6 cellular contexts compared by ENCODE assay signal in genomic region chr19:40421993-40422392, GRCh38. TPM values are rescaled to one million over a fixed set of nuclear protein-coding genes. Genes with fewer than 3 reads are reported as not detected.
A peak's percentile ranks its signal among the peaks of the same experiment; 100 is the strongest.
DNase-seq lines count a peak whose midpoint lies in the region; ATAC-seq and TF ChIP-seq lines count a peak whose summit lies in the region.
"Not testable (repeated sequence)": the region's sequence is repeated elsewhere in the genome, so short reads cannot be mapped to it uniquely, and the experiment has no call there.

No MANE protein-coding gene starts in this region.

- H3K4me1 Mint-ChIP-seq in H9 = peaks cover 24 to 28% of the 10 kb centered on the region in 2 experiments
- peaks cover 34% of the 10 kb centered on the region for H3K4me1 Mint-ChIP-seq in activated B cell treated with CpG ODN at 0.5 μM for 24 hours

- H3K4ac ChIP-seq in H9 (ENCODE audit: low read depth, low read length) = not testable (repeated sequence)

- not testable (repeated sequence) for H3K23ac ChIP-seq in H9 (ENCODE audit: insufficient read length, low read depth, low read length)

- not testable (repeated sequence) for H3K9ac ChIP-seq in H9 (ENCODE audit: extremely low read depth, insufficient read length, low read length)

- H3K4me3 ChIP-seq in brain microvascular endothelial cell (ENCODE audit: low read depth, low read length); osteoblast (ENCODE audit: insufficient read depth, low read length): not testable (repeated sequence)
- H3K4me3 ChIP-seq in right atrium auricular region (peak overlapping the region in 1 of 2 donors; percentile 64), tibial artery (peak overlapping the region; percentile 54 to 60)

- H4K5ac ChIP-seq in H9 (ENCODE audit: insufficient read length, low read depth, low read length) = not testable (repeated sequence)

- not testable (repeated sequence) for H3K56ac ChIP-seq in H9 (ENCODE audit: insufficient read length, low read depth, low read length)

- H3K23me2 ChIP-seq in H9 (ENCODE audit: insufficient read length, low read depth, low read length, poor library complexity, severe bottlenecking) = peaks cover 16% of the 10 kb centered on the region

- H3K14ac ChIP-seq in H9 (ENCODE audit: insufficient read depth, low read length) = not testable (repeated sequence)

- not testable (repeated sequence) for H3T11ph ChIP-seq in H9 (ENCODE audit: low read length)

- not testable (repeated sequence) for H3K9me3 ChIP-seq in H9 (ENCODE audit: control insufficient read depth, low read depth, low read length); right atrium auricular region; osteoblast (ENCODE audit: low read depth, low read length); tibial artery

- not testable (repeated sequence) for H3K4me2 ChIP-seq in H9 (ENCODE audit: insufficient read depth, insufficient read length, low read length)
- H3K4me2 ChIP-seq in osteoblast (ENCODE audit: insufficient read depth, low read length) = peak overlapping the region; percentile 78

- in situ Hi-C loops in brain microvascular endothelial cell (cut with HindIII; ENCODE audit: low pct_ligation_motif_present, low sequenced_read_pairs) = not testable (repeated sequence)

- intact Hi-C loops in activated B cell treated with CpG ODN at 0.5 μM for 24 hours (cut with micrococcal nuclease) = loop anchor here (1.0 to 5.0 kb wide), 5 partner anchors 13 to 175 kb away; partner anchors contain the start of genes BLVRB, C19orf47 and PLD3
- intact Hi-C loops in tibial artery (cut with DNase I; ENCODE audit: low total_unique reads) = not testable (repeated sequence)

- not testable (repeated sequence) for H2BK120ac ChIP-seq in H9 (ENCODE audit: low read depth, low read length, poor library complexity, severe bottlenecking)

- H3K27me3 ChIP-seq in H9 (ENCODE audit: insufficient read depth, low read length); brain microvascular endothelial cell (replicated peaks); right atrium auricular region; osteoblast (ENCODE audit: insufficient read depth, low read length); tibial artery: not testable (repeated sequence)

- not testable (repeated sequence) for TF ChIP-seq CTCF in H9 (conservative IDR thresholded peaks at IDR 0.05); activated B cell treated with CpG ODN at 0.5 μM for 24 hours (IDR thresholded peaks at IDR 0.05); brain microvascular endothelial cell (IDR thresholded peaks at IDR 0.05; ENCODE audit: low read depth, low read length, missing control alignments); right atrium auricular region (IDR thresholded peaks at IDR 0.05); osteoblast (IDR thresholded peaks at IDR 0.05; ENCODE audit: extremely low read depth, low read depth, low read length); tibial artery (IDR thresholded peaks at IDR 0.05)

- H4K91ac ChIP-seq in H9 (ENCODE audit: insufficient read length, low read depth, low read length) = not testable (repeated sequence)

- H3K27ac ChIP-seq in H9 (ENCODE audit: insufficient read length, low read depth, low read length) = not testable (repeated sequence)
- H3K27ac ChIP-seq in brain microvascular endothelial cell = peak overlapping the region; percentile 85
- H3K27ac ChIP-seq in right atrium auricular region = peak overlapping the region; percentile 98 to 100
- H3K27ac ChIP-seq in osteoblast (ENCODE audit: low read depth, low read length) = peak overlapping the region; percentile 94
- H3K27ac ChIP-seq in tibial artery = peak overlapping the region; percentile 94 to 98

- ATAC-seq in activated B cell treated with CpG ODN at 0.5 μM for 24 hours (ENCODE audit: low read depth) = not testable (repeated sequence)

- H3K79me2 ChIP-seq in H9 (ENCODE audit: insufficient read depth, low read length) = not testable (repeated sequence)
- H3K79me2 ChIP-seq in osteoblast (ENCODE audit: insufficient read depth, low read length) = peaks cover 32% of the 10 kb centered on the region

- H3K4me3 Mint-ChIP-seq in H9 = peak overlapping the region; percentile 68 to 80; a peak in 3 of 5 replicates
- peak overlapping the region; percentile 35 for H3K4me3 Mint-ChIP-seq in activated B cell treated with CpG ODN at 0.5 μM for 24 hours

- not testable (repeated sequence) for H3K27me3 Mint-ChIP-seq in H9 (ENCODE audit: low read depth); activated B cell treated with CpG ODN at 0.5 μM for 24 hours

- not testable (repeated sequence) for H3K4me1 ChIP-seq in H9 (ENCODE audit: insufficient read depth, low read length)
- H3K4me1 ChIP-seq in right atrium auricular region = peaks cover 0 to 65% of the 10 kb centered on the region in 2 donors
- peaks cover 22% of the 10 kb centered on the region for H3K4me1 ChIP-seq in osteoblast (ENCODE audit: insufficient read depth, low read length)
- peaks cover 0 to 44% (median 35%) of the 10 kb centered on the region in 4 donors for H3K4me1 ChIP-seq in tibial artery

- H3K36me3 ChIP-seq in brain microvascular endothelial cell (replicated peaks) = peaks cover 13% of the 10 kb centered on the region
- peaks cover 22% of the 10 kb centered on the region for H3K36me3 ChIP-seq in right atrium auricular region
- peaks cover 15% of the 10 kb centered on the region for H3K36me3 ChIP-seq in osteoblast (ENCODE audit: insufficient read depth, low read length)
- peaks cover 10 to 13% (median 11%) of the 10 kb centered on the region in 3 donors for H3K36me3 ChIP-seq in tibial artery

- not testable (repeated sequence) for H2BK20ac ChIP-seq in H9 (ENCODE audit: low read depth, low read length, poor library complexity, severe bottlenecking)

- DNase-seq in H9; activated B cell treated with CpG ODN at 0.5 μM for 24 hours; brain microvascular endothelial cell; right atrium auricular region (ENCODE audit: low spot score); osteoblast (ENCODE audit: insufficient read length, low spot score, missing footprints); tibial artery: not testable (repeated sequence)

- H3K9me3 Mint-ChIP-seq in H9, activated B cell treated with CpG ODN at 0.5 μM for 24 hours: not testable (repeated sequence)

- not testable (repeated sequence) for H2AK5ac ChIP-seq in H9 (ENCODE audit: insufficient read length, low read length)

- H4K8ac ChIP-seq in H9 (replicated peaks; ENCODE audit: insufficient read length, low read depth, low read length) = not testable (repeated sequence)

- H3K79me1 ChIP-seq in H9 (ENCODE audit: insufficient read depth, low read depth, low read length, poor library complexity, severe bottlenecking) = not testable (repeated sequence)

- H2BK15ac ChIP-seq in H9 (ENCODE audit: low read depth, low read length) = not testable (repeated sequence)

- H4K20me1 ChIP-seq in H9 (ENCODE audit: control insufficient read depth, insufficient read depth, insufficient read length); osteoblast (ENCODE audit: insufficient read depth, low read length): not testable (repeated sequence)

- CTCF ChIA-PET in activated B cell treated with CpG ODN at 0.5 μM for 24 hours (lab: Charles Lee) = interaction anchor here (1.9 to 5.1 kb wide), 4 partner anchors 22 to 117 kb away, joined by 5 to 49 read pairs (median 19); partner anchors contain the start of genes BLVRB and SERTAD3

- H2BK12ac ChIP-seq in H9 (ENCODE audit: insufficient read length, low read depth, low read length) = not testable (repeated sequence)

- WGBS in H9 (ENCODE audit: extremely low coverage, insufficient read length, low lambda C conversion rate) = no CpG with 5 or more reads among the region's 9 CpGs

- not testable (repeated sequence) for H3K18ac ChIP-seq in H9 (ENCODE audit: insufficient read length, low read depth, low read length)

- H2BK5ac ChIP-seq in H9 (ENCODE audit: insufficient read length, low read length) = not testable (repeated sequence)

- H3K36me3 Mint-ChIP-seq in H9 (ENCODE audit: insufficient read depth in 1 of 3, low read depth in 3 of 3) = not testable (repeated sequence)
- H3K36me3 Mint-ChIP-seq in activated B cell treated with CpG ODN at 0.5 μM for 24 hours (ENCODE audit: low read depth) = peaks cover 16% of the 10 kb centered on the region

- POLR2A ChIA-PET in activated B cell treated with CpG ODN at 0.5 μM for 24 hours (lab: Charles Lee) = interaction anchor here (0.7 to 4.1 kb wide), 8 partner anchors 11 to 143 kb away, joined by 3 to 104 read pairs (median 16); partner anchors contain the start of genes BLVRB, C19orf47, PLD3 and SERTAD3

- H3K27ac Mint-ChIP-seq in H9 = peak overlapping the region in 2 of 3 experiments; percentile 5 to 96; a peak in 3 of 7 replicates
- H3K27ac Mint-ChIP-seq in activated B cell treated with CpG ODN at 0.5 μM for 24 hours = peak overlapping the region; percentile 86

- not testable (repeated sequence) for H2AFZ ChIP-seq in H9 (ENCODE audit: low read length); osteoblast (ENCODE audit: low read length)

RNA-seq across cellular contexts. Expression of gene SERTAD1, which starts 3.8 kb away (rescaled TPM):
- total RNA-seq in H9 (2021) (7.9 and 9.3 TPM in 2 replicates), activated B cell treated with CpG ODN at 0.5 μM for 24 hours (13.4 and 13.9 TPM in 2 replicates), right atrium auricular region (10 to 100 TPM; 12.7 to 27.2 TPM), osteoblast (15.2 and 15.3 TPM in 2 replicates)

RNA-seq across cellular contexts. Expression of gene PRX, which starts 8.8 kb away (rescaled TPM):
- total RNA-seq in H9 (2021) (3.8 and 4.0 TPM in 2 replicates), activated B cell treated with CpG ODN at 0.5 μM for 24 hours (1.4 and 1.7 TPM in 2 replicates), right atrium auricular region (1 to 10 TPM; 4.8 to 5.1 TPM), osteoblast (2.7 and 3.3 TPM in 2 replicates)

RNA-seq across cellular contexts. Expression of gene SERTAD3, which starts 22.1 kb away (rescaled TPM):
- total RNA-seq in H9 (2021) = 30.9 and 32.2 TPM in 2 replicates
- total RNA-seq in activated B cell treated with CpG ODN at 0.5 μM for 24 hours = 43.5 and 48.4 TPM in 2 replicates
- total RNA-seq in right atrium auricular region = 10 to 100 TPM; 19.2 to 25.4 TPM
- 21.2 and 23.5 TPM in 2 replicates for total RNA-seq in osteoblast

RNA-seq across cellular contexts. Expression of gene HIPK4, which starts 32.0 kb away (rescaled TPM):
- total RNA-seq in H9 (2021) (0.15 TPM in 1 of 2 replicates, not detected in the other), activated B cell treated with CpG ODN at 0.5 μM for 24 hours (0.09 TPM in 1 of 2 replicates, not detected in the other), right atrium auricular region (1 to 10 TPM in 1 of 2 donors, not detected in 1; 1.0 TPM), osteoblast (0.29 and 0.36 TPM in 2 replicates)

RNA-seq across cellular contexts. Expression of gene BLVRB, which starts 43.6 kb away (rescaled TPM):
- total RNA-seq in H9 (2021) (27.9 and 30.4 TPM in 2 replicates), activated B cell treated with CpG ODN at 0.5 μM for 24 hours (12.3 and 14.6 TPM in 2 replicates), right atrium auricular region (100 to 1,000 TPM; 123 to 199 TPM), osteoblast (75.7 and 82.2 TPM in 2 replicates)
